23 cellular contexts compared by ENCODE assay signal in genomic region chr6:3311798-3312197, GRCh38. TPM values are rescaled to one million over a fixed set of nuclear protein-coding genes. Genes with fewer than 3 reads are reported as not detected.
DNase-seq lines count a peak whose midpoint lies in the region; TF ChIP-seq lines count a peak whose summit lies in the region.
"Had no signal": no experiment of that assay in that cellular context is flagged by ENCODE, and none has a peak within 500 bp of the region (broad histone marks: within the 10 kb centered on the region; RNA-seq: fewer than 3 reads in every experiment).

No MANE protein-coding gene starts in this region.

- H3K27me3 ChIP-seq in H9 (ENCODE audit: insufficient read depth, low read length) (no peaks in the 10 kb centered on the region), SK-N-SH (ENCODE audit: insufficient read depth) (peaks cover 72% of the 10 kb centered on the region), sigmoid colon (no peaks in the 10 kb centered on the region)
- H3K27me3 ChIP-seq in CD8-positive, alpha-beta memory T cell (ENCODE audit: insufficient read depth, low read length, poor library complexity, severe bottlenecking), result no peaks in the 10 kb centered on the region
- H3K27me3 ChIP-seq: MG63 had no signal

- H4K91ac ChIP-seq in H9 (ENCODE audit: insufficient read length, low read depth, low read length), result no peak overlapping the region

- H3K9me3 ChIP-seq in H9 (ENCODE audit: control insufficient read depth, low read depth, low read length), result no peaks in the 10 kb centered on the region
- no peaks in the 10 kb centered on the region for H3K9me3 ChIP-seq in SK-N-SH
- H3K9me3 ChIP-seq in sigmoid colon, result no peaks in the 10 kb centered on the region
- no peaks in the 10 kb centered on the region for H3K9me3 ChIP-seq in CD8-positive, alpha-beta memory T cell (ENCODE audit: low read length)
- H3K9me3 ChIP-seq: A549, MG63 had no signal

- no peak overlapping the region for H3K4ac ChIP-seq in H9 (ENCODE audit: low read depth, low read length)

- H2AFZ ChIP-seq in H9 (ENCODE audit: low read length) (no peak overlapping the region), SK-N-SH (ENCODE audit: low read depth) (no peak overlapping the region)

- H3T11ph ChIP-seq in H9 (ENCODE audit: low read length), result no peak overlapping the region

- H3K4me1 Mint-ChIP-seq in H9 (peaks cover 8 to 23% of the 10 kb centered on the region in 2 experiments; a peak in 3 of 4 replicates), glutamatergic neuron (ENCODE audit: low read depth, unreplicated experiment) (peaks cover 52% of the 10 kb centered on the region)
- H3K4me1 Mint-ChIP-seq in CD8-positive, alpha-beta memory T cell, result no peaks in the 10 kb centered on the region
- H3K4me1 Mint-ChIP-seq: T-cell had no signal

- no peak overlapping the region for H3K27ac Mint-ChIP-seq in H9
- peak overlapping the region; percentile 94 for H3K27ac Mint-ChIP-seq in glutamatergic neuron (ENCODE audit: unreplicated experiment)
- no peak overlapping the region for H3K27ac Mint-ChIP-seq in CD8-positive, alpha-beta memory T cell
- H3K27ac Mint-ChIP-seq: CD8-positive, alpha-beta T cell; T-cell had no signal

- no peak overlapping the region for H2BK120ac ChIP-seq in H9 (ENCODE audit: low read depth, low read length, poor library complexity, severe bottlenecking)

- H3K4me3 ChIP-seq in SK-N-SH (ENCODE audit: low read depth in 2 of 2, low read length in 1 of 2) (no peak overlapping the region), sigmoid colon (no peak overlapping the region)
- H3K4me3 ChIP-seq in CD8-positive, alpha-beta memory T cell (ENCODE audit: low read length), result no peak overlapping the region
- H3K4me3 ChIP-seq: A549, MG63 had no signal

- H3K27ac ChIP-seq in H9 (ENCODE audit: insufficient read length, low read depth, low read length), result no peak overlapping the region
- no peak overlapping the region for H3K27ac ChIP-seq in SK-N-SH (ENCODE audit: low read depth in 2 of 2, low read length in 1 of 2)
- no peak overlapping the region for H3K27ac ChIP-seq in sigmoid colon
- H3K27ac ChIP-seq in CD8-positive, alpha-beta memory T cell (ENCODE audit: low read depth, low read length), result no peak overlapping the region
- H3K27ac ChIP-seq: A549, RWPE1 had no signal

- H2BK15ac ChIP-seq in H9 (ENCODE audit: low read depth, low read length), result no peak overlapping the region

- H3K56ac ChIP-seq in H9 (ENCODE audit: insufficient read length, low read depth, low read length), result no peak overlapping the region

- peaks cover 0 to 14% (median 0%) of the 10 kb centered on the region in 3 experiments; a peak in 4 of 7 replicates for H3K36me3 Mint-ChIP-seq in H9 (ENCODE audit: insufficient read depth in 1 of 3, low read depth in 3 of 3)
- peaks cover 8% of the 10 kb centered on the region for H3K36me3 Mint-ChIP-seq in glutamatergic neuron (ENCODE audit: unreplicated experiment)
- no peaks in the 10 kb centered on the region for H3K36me3 Mint-ChIP-seq in CD8-positive, alpha-beta memory T cell
- H3K36me3 Mint-ChIP-seq: CD8-positive, alpha-beta T cell had no signal

- no peak overlapping the region for H3K9ac ChIP-seq in H9 (ENCODE audit: extremely low read depth, insufficient read length, low read length)
- no peak overlapping the region for H3K9ac ChIP-seq in SK-N-SH

- H3K36me3 ChIP-seq in SK-N-SH (replicated peaks in 1 of 2; ENCODE audit: control insufficient read depth in 1 of 2, insufficient read depth in 2 of 2, low read length in 1 of 2), result no peaks in the 10 kb centered on the region
- peaks cover 0 to 5% (median 0%) of the 10 kb centered on the region in 4 donors for H3K36me3 ChIP-seq in sigmoid colon
- no peaks in the 10 kb centered on the region for H3K36me3 ChIP-seq in CD8-positive, alpha-beta memory T cell (ENCODE audit: insufficient read depth, low read length)
- H3K36me3 ChIP-seq: MG63 had no signal

- no peak overlapping the region for H3K14ac ChIP-seq in H9 (ENCODE audit: insufficient read depth, low read length)

- intact Hi-C loops in sigmoid colon (cut with DNase I), result no loop called here

- H3K23me2 ChIP-seq in H9 (ENCODE audit: insufficient read length, low read depth, low read length, poor library complexity, severe bottlenecking), result no peaks in the 10 kb centered on the region

- H4K8ac ChIP-seq in H9 (replicated peaks; ENCODE audit: insufficient read length, low read depth, low read length), result no peak overlapping the region

- no peaks in the 10 kb centered on the region for H3K79me1 ChIP-seq in H9 (ENCODE audit: insufficient read depth, low read depth, low read length, poor library complexity, severe bottlenecking)

- CTCF ChIA-PET in SK-N-SH (lab: Yijun Ruan, JAX), result interaction anchor here (1.6 kb wide), 1 partner anchor 32 kb away, joined by 6 read pairs; no protein-coding TSS in a partner anchor
- CTCF ChIA-PET in CD8-positive, alpha-beta memory T cell (lab: Charles Lee), result no interaction called here

- TF ChIP-seq CTCF in H9 (conservative IDR thresholded peaks at IDR 0.05), result peak; percentile 19; the same call in 2 of the 3 replicates
- peak; percentile 27 for TF ChIP-seq CTCF in SK-N-SH (IDR thresholded peaks at IDR 0.05)
- TF ChIP-seq CTCF in glutamatergic neuron (IDR thresholded peaks at IDR 0.05; ENCODE audit: partially characterized antibody, unreplicated experiment), result no peak
- TF ChIP-seq CTCF in sigmoid colon (IDR thresholded peaks at IDR 0.05), result no peak

- H2BK20ac ChIP-seq in H9 (ENCODE audit: low read depth, low read length, poor library complexity, severe bottlenecking), result no peak overlapping the region

- H3K18ac ChIP-seq in H9 (ENCODE audit: insufficient read length, low read depth, low read length), result no peak overlapping the region

- POLR2A ChIA-PET in SK-N-SH (lab: Yijun Ruan, JAX), result no interaction called here
- POLR2A ChIA-PET in CD8-positive, alpha-beta memory T cell (lab: Charles Lee), result no interaction called here

- H3F3A ChIP-seq in SK-N-SH (replicated peaks; ENCODE audit: insufficient read depth), result no peaks in the 10 kb centered on the region

- 0 out of 5 replicates have a peak, but pooled peaks cover 0 to 2% of the 10 kb centered on the region in 2 experiments for H3K9me3 Mint-ChIP-seq in H9
- peaks cover 17% of the 10 kb centered on the region for H3K9me3 Mint-ChIP-seq in glutamatergic neuron (ENCODE audit: unreplicated experiment)
- no peaks in the 10 kb centered on the region for H3K9me3 Mint-ChIP-seq in CD8-positive, alpha-beta memory T cell
- H3K9me3 Mint-ChIP-seq: CD8-positive, alpha-beta T cell; T-cell had no signal

- H2BK5ac ChIP-seq in H9 (ENCODE audit: insufficient read length, low read length), result no peak overlapping the region

- H3K79me2 ChIP-seq in H9 (ENCODE audit: insufficient read depth, low read length) (no peaks in the 10 kb centered on the region), SK-N-SH (ENCODE audit: insufficient read depth) (no peaks in the 10 kb centered on the region)

- no peaks in the 10 kb centered on the region for H3K4me1 ChIP-seq in H9 (ENCODE audit: insufficient read depth, low read length)
- peaks cover 0 to 13% of the 10 kb centered on the region in 2 experiments; a peak in 1 of 4 replicates for H3K4me1 ChIP-seq in SK-N-SH (ENCODE audit: control insufficient read depth in 1 of 2, insufficient read depth in 2 of 2, low read depth in 1 of 2, low read length in 1 of 2)
- peaks cover 0 to 6% (median 0%) of the 10 kb centered on the region in 4 donors for H3K4me1 ChIP-seq in sigmoid colon
- peaks cover under 1% of the 10 kb centered on the region for H3K4me1 ChIP-seq in CD8-positive, alpha-beta memory T cell (ENCODE audit: insufficient read depth, low read length)
- H3K4me1 ChIP-seq: A549 had no signal

- H3K27me3 Mint-ChIP-seq in H9 (ENCODE audit: low read depth) (no peaks in the 10 kb centered on the region), glutamatergic neuron (ENCODE audit: unreplicated experiment) (peaks cover 12% of the 10 kb centered on the region)
- peaks cover 2 to 20% of the 10 kb centered on the region in 2 donors for H3K27me3 Mint-ChIP-seq in CD8-positive, alpha-beta memory T cell
- H3K27me3 Mint-ChIP-seq: T-cell had no signal

- no peak overlapping the region for H3K4me3 Mint-ChIP-seq in H9
- H3K4me3 Mint-ChIP-seq in glutamatergic neuron (ENCODE audit: unreplicated experiment), result no peak overlapping the region
- H3K4me3 Mint-ChIP-seq in CD8-positive, alpha-beta memory T cell, result no peak overlapping the region
- H3K4me3 Mint-ChIP-seq: CD8-positive, alpha-beta T cell; T-cell had no signal

- no peak for TF ChIP-seq POLR2A in sigmoid colon (IDR thresholded peaks at IDR 0.05)

- H3K23ac ChIP-seq in H9 (ENCODE audit: insufficient read length, low read depth, low read length), result no peak overlapping the region

- no peak overlapping the region for H2AK5ac ChIP-seq in H9 (ENCODE audit: insufficient read length, low read length)

- no CpG with 5 or more reads among the region's 5 CpGs for WGBS in H9 (ENCODE audit: extremely low coverage, insufficient read length, low lambda C conversion rate)
- 52% methylated on average over 4 of the region's 5 CpGs for WGBS in SK-N-SH (ENCODE audit: low lambda C conversion rate)
- 94 to 97% methylated on average over 5 of the region's 5 CpGs for WGBS in sigmoid colon, 2 donors

- no peak overlapping the region for H4K5ac ChIP-seq in H9 (ENCODE audit: insufficient read length, low read depth, low read length)

- H3K9me2 ChIP-seq in SK-N-SH, result no peaks in the 10 kb centered on the region

- TF ChIP-seq RAD21 in SK-N-SH (IDR thresholded peaks at IDR 0.05; ENCODE audit: low read length), result no peak

- H4K20me1 ChIP-seq in H9 (ENCODE audit: control insufficient read depth, insufficient read depth, insufficient read length) (no peaks in the 10 kb centered on the region), SK-N-SH (ENCODE audit: insufficient read depth) (no peaks in the 10 kb centered on the region)

- no peak for DNase-seq in H9
- no peak for DNase-seq in SK-N-SH
- DNase-seq in glutamatergic neuron, result no peak
- peak; percentile 7 for DNase-seq in sigmoid colon
- no peak for DNase-seq in CD8-positive, alpha-beta memory T cell
- DNase-seq in NCI-H1930 (lab: John Stamatoyannopoulos, UW), result no peak
- no peak for DNase-seq in GF-D8 (lab: John Stamatoyannopoulos, UW)
- DNase-seq: CD8-positive, alpha-beta T cell; DMS 273 treated with DMSO at 0.1 percent for 48 hours; DMS79; EL; GDM1; GOT3; KBM-7; MG63; NCI-H1694; NCI-H2081; NCI-H2227 treated with DMSO at 0.1 percent for 48 hours; NCI-H510A; SIG-M5; T-cell had no signal

- TF ChIP-seq EP300 in SK-N-SH (IDR thresholded peaks at IDR 0.05; ENCODE audit: borderline replicate concordance in 1 of 2, low read depth in 1 of 2, low read length in 1 of 2), result no peak
- no peak for TF ChIP-seq EP300 in sigmoid colon (IDR thresholded peaks at IDR 0.05)

- no peak overlapping the region for H3K4me2 ChIP-seq in H9 (ENCODE audit: insufficient read depth, insufficient read length, low read length)
- no peak overlapping the region for H3K4me2 ChIP-seq in SK-N-SH
- H3K4me2 ChIP-seq: A549 had no signal

- H2BK12ac ChIP-seq in H9 (ENCODE audit: insufficient read length, low read depth, low read length), result no peak overlapping the region

RNA-seq across cellular contexts. Expression of gene PSMG4, which starts 53.1 kb away (rescaled TPM):
- 27.3 and 29.3 TPM in 2 replicates for total RNA-seq in H9 (2021)
- 60.0 and 61.3 TPM in 2 replicates for polyA plus RNA-seq in SK-N-SH (2012; rRNA removed)
- 46.7 and 55.4 TPM in 2 replicates for polyA plus RNA-seq in SK-N-SH (2012; cell fraction: cytosol; rRNA removed)
- 38.1 and 46.5 TPM in 2 replicates for polyA plus RNA-seq in SK-N-SH (2012; cell fraction: nucleus; rRNA removed)
- 37.2 TPM for total RNA-seq in glutamatergic neuron (ENCODE audit: unreplicated experiment)
- 10 to 100 TPM; 26.4 to 39.0 (median 30.6) TPM for total RNA-seq in sigmoid colon
- polyA plus RNA-seq in sigmoid colon, result 10 to 100 TPM; 14.6 to 30.1 (median 30.0) TPM
- total RNA-seq in CD8-positive, alpha-beta memory T cell, result 10 to 100 TPM; 24.4 to 25.2 TPM
- 50.4 TPM for polyA plus RNA-seq in CD8-positive, alpha-beta memory T cell

Comparison
In these comparisons a context has a peak if more than half of its experiments do, and no peak if none do; other contexts are left out.
1. CTCF ChIP-seq: peak in H9 (single experiment) and SK-N-SH (single experiment); none in glutamatergic neuron (single experiment) and sigmoid colon (0 of 4).